1 cellular context compared by ENCODE assay signal in the genomic region with DNA sequence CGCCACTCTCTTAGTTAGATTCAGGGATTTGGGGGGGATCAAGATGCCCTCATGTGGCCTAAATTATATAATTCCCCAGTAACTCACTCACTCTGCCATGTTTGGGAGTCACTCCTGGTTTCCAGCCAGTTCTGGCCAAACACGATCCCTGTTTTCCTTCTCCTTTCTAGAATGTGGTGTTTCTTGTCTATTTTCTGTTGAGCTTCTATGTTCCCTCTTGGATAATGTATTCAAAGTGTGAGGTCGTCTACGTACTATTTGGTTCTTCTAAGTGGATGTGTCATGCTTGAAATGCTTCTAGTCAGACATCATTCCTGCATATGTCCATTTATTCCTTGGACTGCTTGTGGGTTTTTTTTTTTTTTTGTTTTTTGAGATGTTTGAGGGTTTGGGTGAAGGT.
TF ChIP-seq lines count a peak whose summit lies in the region.

No MANE protein-coding gene starts in this region.

TF ChIP-seq in SK-N-SH treated with all-trans-retinoic acid at 6 μM for 48 hours, 23 proteins besides CTCF, POLR2A, EP300 and RAD21 (continued from another document):
- TF ChIP-seq, protein P1, sequence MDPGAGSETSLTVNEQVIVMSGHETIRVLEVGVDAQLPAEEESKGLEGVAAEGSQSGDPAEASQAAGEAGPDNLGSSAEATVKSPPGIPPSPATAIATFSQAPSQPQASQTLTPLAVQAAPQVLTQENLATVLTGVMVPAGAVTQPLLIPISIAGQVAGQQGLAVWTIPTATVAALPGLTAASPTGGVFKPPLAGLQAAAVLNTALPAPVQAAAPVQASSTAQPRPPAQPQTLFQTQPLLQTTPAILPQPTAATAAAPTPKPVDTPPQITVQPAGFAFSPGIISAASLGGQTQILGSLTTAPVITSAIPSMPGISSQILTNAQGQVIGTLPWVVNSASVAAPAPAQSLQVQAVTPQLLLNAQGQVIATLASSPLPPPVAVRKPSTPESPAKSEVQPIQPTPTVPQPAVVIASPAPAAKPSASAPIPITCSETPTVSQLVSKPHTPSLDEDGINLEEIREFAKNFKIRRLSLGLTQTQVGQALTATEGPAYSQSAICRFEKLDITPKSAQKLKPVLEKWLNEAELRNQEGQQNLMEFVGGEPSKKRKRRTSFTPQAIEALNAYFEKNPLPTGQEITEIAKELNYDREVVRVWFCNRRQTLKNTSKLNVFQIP (CRISPR knock-in tag; IDR thresholded peaks at IDR 0.05; ENCODE audit: borderline replicate concordance, low read depth): no peak
- no peak for TF ChIP-seq RARB (CRISPR knock-in tag; IDR thresholded peaks at IDR 0.05)
- TF ChIP-seq TOX (CRISPR knock-in tag; IDR thresholded peaks at IDR 0.05; ENCODE audit: borderline replicate concordance): no peak
- TF ChIP-seq ZNF8 (CRISPR knock-in tag; IDR thresholded peaks at IDR 0.05): no peak
- TF ChIP-seq CSDC2 (CRISPR knock-in tag; IDR thresholded peaks at IDR 0.05): no peak
- no peak for TF ChIP-seq SNAI2 (CRISPR knock-in tag; IDR thresholded peaks at IDR 0.05)
